ENCODE assay signal across 11 cellular contexts in genomic region chr10:68792115-68792514, GRCh38. TPM values are rescaled to one million over a fixed set of nuclear protein-coding genes. Genes with fewer than 3 reads are reported as not detected.
DNase-seq lines count a peak whose midpoint lies in the region; ATAC-seq and TF ChIP-seq lines count a peak whose summit lies in the region.
"Had no signal": no experiment of that assay in that cellular context is flagged by ENCODE, and none has a peak within 500 bp of the region (broad histone marks: within the 10 kb centered on the region; RNA-seq: fewer than 3 reads in every experiment).

No MANE protein-coding gene starts in this region.

- POLR2A ChIA-PET in GM10248 (lab: Yijun Ruan, JAX), result no interaction called here

- no peaks in the 10 kb centered on the region for H3K9me3 ChIP-seq in BE2C
- H3K9me3 ChIP-seq in T-helper 17 cell (ENCODE audit: control insufficient read depth, low read length, poor library complexity, severe bottlenecking), result no peaks in the 10 kb centered on the region
- H3K9me3 ChIP-seq in hepatocyte (ENCODE audit: low read depth), result no peaks in the 10 kb centered on the region
- H3K9me3 ChIP-seq in suprapubic skin, result no peaks in the 10 kb centered on the region

- peaks cover 73% of the 10 kb centered on the region for H3K36me3 ChIP-seq in BE2C
- no peaks in the 10 kb centered on the region for H3K36me3 ChIP-seq in hepatocyte (replicated peaks; ENCODE audit: insufficient read depth, low read depth)
- peaks cover 67% of the 10 kb centered on the region for H3K36me3 ChIP-seq in suprapubic skin

- no peak for TF ChIP-seq EP300 in suprapubic skin (IDR thresholded peaks at IDR 0.05)

- WGBS in hepatocyte (ENCODE audit: low lambda C conversion rate, missing lambda C conversion rate), result 86% methylated on average over 1 of the region's 1 CpG
- WGBS in suprapubic skin, result 48% methylated on average over 1 of the region's 1 CpG

- ATAC-seq in T-helper 17 cell (no peak), HG03442 (IDR thresholded peaks at IDR 0.05; ENCODE audit: unreplicated experiment) (no peak)

- H3K9me2 ChIP-seq in hepatocyte (replicated peaks; ENCODE audit: insufficient read depth), result no peaks in the 10 kb centered on the region

- H3K36me3 Mint-ChIP-seq in T-helper 17 cell (ENCODE audit: low read depth), result no peaks in the 10 kb centered on the region

- H2AFZ ChIP-seq in hepatocyte, result no peak overlapping the region

- H3K4me1 ChIP-seq in BE2C (no peaks in the 10 kb centered on the region), hepatocyte (ENCODE audit: insufficient read depth) (no peaks in the 10 kb centered on the region), suprapubic skin (no peaks in the 10 kb centered on the region)

- CTCF ChIA-PET in GM10248 (lab: Yijun Ruan, JAX), result no interaction called here

- H3K4me2 ChIP-seq in hepatocyte, result no peak overlapping the region

- TF ChIP-seq CTCF in BE2C (IDR thresholded peaks at IDR 0.05; ENCODE audit: low read depth, low read length), result peak; percentile 11; the same call in 1 of the 2 replicates
- peak; percentile 50 for TF ChIP-seq CTCF in hepatocyte (IDR thresholded peaks at IDR 0.05; ENCODE audit: poor library complexity)
- TF ChIP-seq CTCF in GM10248 (IDR thresholded peaks at IDR 0.05; ENCODE audit: control extremely low read depth, extremely low read depth, low read depth, missing control alignments), result no peak
- TF ChIP-seq CTCF in suprapubic skin (IDR thresholded peaks at IDR 0.05), result no peak

- no peak for DNase-seq in BE2C
- DNase-seq in HT-29 (ENCODE audit: low spot score), result peak; percentile 22
- no peak for DNase-seq in T-helper 17 cell
- no peak for DNase-seq in hepatocyte (ENCODE audit: low spot score)
- no peak for DNase-seq in GM10248 (ENCODE audit: extremely low spot score)
- no peak for DNase-seq in suprapubic skin (ENCODE audit: low spot score in 2 of 2)
- DNase-seq in activated CD4-positive, alpha-beta T cell treated with anti-CD3 and anti-CD28 coated beads for 4 hours, result no peak
- DNase-seq: activated naive CD8-positive, alpha-beta T cell treated with anti-CD3 and anti-CD28 coated beads, Interleukin-2, amount 10 ng/mL, durations not matched to agents 7 days and 5 days; immature natural killer cell; T-helper 9 cell had no signal

- no peaks in the 10 kb centered on the region for H3K4me1 Mint-ChIP-seq in T-helper 17 cell
- H3K4me1 Mint-ChIP-seq: activated naive CD8-positive, alpha-beta T cell treated with anti-CD3 and anti-CD28 coated beads, Interleukin-2, amount 10 ng/mL, durations not matched to agents 7 days and 5 days; immature natural killer cell had no signal

- no peak for TF ChIP-seq POLR2A in suprapubic skin (IDR thresholded peaks at IDR 0.05)

- no peaks in the 10 kb centered on the region for H4K20me1 ChIP-seq in hepatocyte (ENCODE audit: insufficient read depth, poor library complexity, severe bottlenecking)

- H3K4me3 ChIP-seq in BE2C (ENCODE audit: low read depth, low read length), result no peak overlapping the region
- no peak overlapping the region for H3K4me3 ChIP-seq in hepatocyte
- no peak overlapping the region for H3K4me3 ChIP-seq in suprapubic skin

- H3K27ac Mint-ChIP-seq in T-helper 17 cell, result peak overlapping the region; percentile 54
- H3K27ac Mint-ChIP-seq: activated naive CD8-positive, alpha-beta T cell treated with anti-CD3 and anti-CD28 coated beads, Interleukin-2, amount 10 ng/mL, durations not matched to agents 7 days and 5 days had no signal

- H3K27me3 ChIP-seq in BE2C, result no peaks in the 10 kb centered on the region
- no peaks in the 10 kb centered on the region for H3K27me3 ChIP-seq in hepatocyte
- no peaks in the 10 kb centered on the region for H3K27me3 ChIP-seq in suprapubic skin

- H3K79me2 ChIP-seq in hepatocyte, result no peaks in the 10 kb centered on the region

- no peak overlapping the region for H3K4me3 Mint-ChIP-seq in T-helper 17 cell
- H3K4me3 Mint-ChIP-seq: activated naive CD8-positive, alpha-beta T cell treated with anti-CD3 and anti-CD28 coated beads, Interleukin-2, amount 10 ng/mL, durations not matched to agents 7 days and 5 days; immature natural killer cell had no signal

- H3K27me3 Mint-ChIP-seq in T-helper 17 cell, result no peaks in the 10 kb centered on the region
- H3K27me3 Mint-ChIP-seq: activated naive CD8-positive, alpha-beta T cell treated with anti-CD3 and anti-CD28 coated beads, Interleukin-2, amount 10 ng/mL, durations not matched to agents 7 days and 5 days had no signal

- no peak overlapping the region for H3K27ac ChIP-seq in hepatocyte
- no peak overlapping the region for H3K27ac ChIP-seq in suprapubic skin

RNA-seq across cellular contexts. Expression of gene STOX1, which starts 35.2 kb away (rescaled TPM):
- polyA plus RNA-seq in BE2C (2012; ENCODE audit: insufficient read depth, insufficient read length, low read depth), result not detected
- total RNA-seq in HT-29 (2014; rRNA removed; shearing (Covaris generic)), result 0.69 and 2.5 TPM in 2 replicates
- total RNA-seq in T-helper 17 cell (under 1 TPM in 1 of 2 donors, not detected in 1; 0.12 TPM), hepatocyte (5.5 and 6.4 TPM in 2 replicates), suprapubic skin (1 to 10 TPM in 3 of 4 donors, under 1 TPM in 1; 0.64 to 2.2 (median 1.4) TPM)
- polyA plus RNA-seq in hepatocyte, result 1.6 and 3.7 TPM in 2 replicates
- polyA plus RNA-seq: immature natural killer cell had no signal

Comparison
In these comparisons a context has a peak if more than half of its experiments do, and no peak if none do; other contexts are left out.
1. CTCF ChIP-seq: peak in BE2C (single experiment) and hepatocyte (single experiment); none in GM10248 (single experiment) and suprapubic skin (0 of 2).